Comparison of ENCODE assay signal across 1 cellular context in genomic region chr2:172102159-172102857, GRCh38.
TF ChIP-seq lines count a peak whose summit lies in the region.

No MANE protein-coding gene starts in this region.

TF ChIP-seq in HepG2, 621 proteins besides CTCF, POLR2A, EP300 and RAD21 (continued from another document):
- TF ChIP-seq, protein P1, sequence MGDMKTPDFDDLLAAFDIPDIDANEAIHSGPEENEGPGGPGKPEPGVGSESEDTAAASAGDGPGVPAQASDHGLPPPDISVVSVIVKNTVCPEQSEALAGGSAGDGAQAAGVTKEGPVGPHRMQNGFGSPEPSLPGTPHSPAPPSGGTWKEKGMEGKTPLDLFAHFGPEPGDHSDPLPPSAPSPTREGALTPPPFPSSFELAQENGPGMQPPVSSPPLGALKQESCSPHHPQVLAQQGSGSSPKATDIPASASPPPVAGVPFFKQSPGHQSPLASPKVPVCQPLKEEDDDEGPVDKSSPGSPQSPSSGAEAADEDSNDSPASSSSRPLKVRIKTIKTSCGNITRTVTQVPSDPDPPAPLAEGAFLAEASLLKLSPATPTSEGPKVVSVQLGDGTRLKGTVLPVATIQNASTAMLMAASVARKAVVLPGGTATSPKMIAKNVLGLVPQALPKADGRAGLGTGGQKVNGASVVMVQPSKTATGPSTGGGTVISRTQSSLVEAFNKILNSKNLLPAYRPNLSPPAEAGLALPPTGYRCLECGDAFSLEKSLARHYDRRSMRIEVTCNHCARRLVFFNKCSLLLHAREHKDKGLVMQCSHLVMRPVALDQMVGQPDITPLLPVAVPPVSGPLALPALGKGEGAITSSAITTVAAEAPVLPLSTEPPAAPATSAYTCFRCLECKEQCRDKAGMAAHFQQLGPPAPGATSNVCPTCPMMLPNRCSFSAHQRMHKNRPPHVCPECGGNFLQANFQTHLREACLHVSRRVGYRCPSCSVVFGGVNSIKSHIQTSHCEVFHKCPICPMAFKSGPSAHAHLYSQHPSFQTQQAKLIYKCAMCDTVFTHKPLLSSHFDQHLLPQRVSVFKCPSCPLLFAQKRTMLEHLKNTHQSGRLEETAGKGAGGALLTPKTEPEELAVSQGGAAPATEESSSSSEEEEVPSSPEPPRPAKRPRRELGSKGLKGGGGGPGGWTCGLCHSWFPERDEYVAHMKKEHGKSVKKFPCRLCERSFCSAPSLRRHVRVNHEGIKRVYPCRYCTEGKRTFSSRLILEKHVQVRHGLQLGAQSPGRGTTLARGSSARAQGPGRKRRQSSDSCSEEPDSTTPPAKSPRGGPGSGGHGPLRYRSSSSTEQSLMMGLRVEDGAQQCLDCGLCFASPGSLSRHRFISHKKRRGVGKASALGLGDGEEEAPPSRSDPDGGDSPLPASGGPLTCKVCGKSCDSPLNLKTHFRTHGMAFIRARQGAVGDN (CRISPR knock-in tag; IDR thresholded peaks at IDR 0.05), result peak; percentile 51
- TF ChIP-seq ZBTB7B (CRISPR knock-in tag; IDR thresholded peaks at IDR 0.05) (peak; percentile 16; the same call in 1 of the 2 replicates), MTA1 (CRISPR knock-in tag; IDR thresholded peaks at IDR 0.05; ENCODE audit: borderline replicate concordance) (0 out of 2 replicates have a peak, but pooled peaks have one; percentile 15), AGO1 (IDR thresholded peaks at IDR 0.05; ENCODE audit: low read depth, low read length, poor library complexity, severe bottlenecking) (peak; percentile 22), TBX2 (CRISPR knock-in tag; IDR thresholded peaks at IDR 0.05; ENCODE audit: borderline replicate concordance) (0 out of 2 replicates have a peak, but pooled peaks have one; percentile 28), ZNF550 (CRISPR knock-in tag; IDR thresholded peaks at IDR 0.05; ENCODE audit: borderline replicate concordance) (0 out of 2 replicates have a peak, but pooled peaks have one; percentile 19), ZNF598 (CRISPR knock-in tag; IDR thresholded peaks at IDR 0.05; ENCODE audit: borderline replicate concordance) (peak; percentile 66; the same call in 1 of the 2 replicates), ZNF343 (CRISPR knock-in tag; IDR thresholded peaks at IDR 0.05) (0 out of 2 replicates have a peak, but pooled peaks have one; percentile 50), ZNF230 (CRISPR knock-in tag; IDR thresholded peaks at IDR 0.05) (0 out of 2 replicates have a peak, but pooled peaks have one; percentile 2), ZNF276 (CRISPR knock-in tag; IDR thresholded peaks at IDR 0.05; ENCODE audit: low read depth) (no peak), NR2F1 (CRISPR knock-in tag; IDR thresholded peaks at IDR 0.05) (no peak), ATF7 (IDR thresholded peaks at IDR 0.05) (no peak), ATF7 (CRISPR knock-in tag; IDR thresholded peaks at IDR 0.05) (no peak), CSRNP1 (CRISPR knock-in tag; IDR thresholded peaks at IDR 0.05) (peak; percentile 48; the same call in 1 of the 2 replicates), ZMAT3 (CRISPR knock-in tag; conservative IDR thresholded peaks at IDR 0.05) (peak; percentile 19; the same call in 1 of the 2 replicates), MYC (CRISPR knock-in tag; IDR thresholded peaks at IDR 0.05; ENCODE audit: borderline replicate concordance) (0 out of 2 replicates have a peak, but pooled peaks have one; percentile 8), ZNF768 (CRISPR knock-in tag; IDR thresholded peaks at IDR 0.05) (0 out of 2 replicates have a peak, but pooled peaks have one; percentile 9), ARID4A (CRISPR knock-in tag; IDR thresholded peaks at IDR 0.05; ENCODE audit: borderline replicate concordance) (peak; percentile 37; the same call in 1 of the 2 replicates), ZNF556 (CRISPR knock-in tag; IDR thresholded peaks at IDR 0.05; ENCODE audit: borderline replicate concordance) (0 out of 2 replicates have a peak, but pooled peaks have one; percentile 15), ZNF777 (CRISPR knock-in tag; IDR thresholded peaks at IDR 0.05) (peak; percentile 87), ZNF235 (CRISPR knock-in tag; IDR thresholded peaks at IDR 0.05; ENCODE audit: borderline replicate concordance) (peak; percentile 63; the same call in 1 of the 2 replicates), ZNF441 (CRISPR knock-in tag; IDR thresholded peaks at IDR 0.05; ENCODE audit: borderline replicate concordance) (peak; percentile 46; the same call in 1 of the 2 replicates), CCDC6 (CRISPR knock-in tag; IDR thresholded peaks at IDR 0.05) (0 out of 2 replicates have a peak, but pooled peaks have one; percentile 6), SRY (CRISPR knock-in tag; IDR thresholded peaks at IDR 0.05) (peak; percentile 67), YEATS4 (CRISPR knock-in tag; IDR thresholded peaks at IDR 0.05; ENCODE audit: borderline replicate concordance) (0 out of 2 replicates have a peak, but pooled peaks have one; percentile 20)
- TF ChIP-seq, protein P2, sequence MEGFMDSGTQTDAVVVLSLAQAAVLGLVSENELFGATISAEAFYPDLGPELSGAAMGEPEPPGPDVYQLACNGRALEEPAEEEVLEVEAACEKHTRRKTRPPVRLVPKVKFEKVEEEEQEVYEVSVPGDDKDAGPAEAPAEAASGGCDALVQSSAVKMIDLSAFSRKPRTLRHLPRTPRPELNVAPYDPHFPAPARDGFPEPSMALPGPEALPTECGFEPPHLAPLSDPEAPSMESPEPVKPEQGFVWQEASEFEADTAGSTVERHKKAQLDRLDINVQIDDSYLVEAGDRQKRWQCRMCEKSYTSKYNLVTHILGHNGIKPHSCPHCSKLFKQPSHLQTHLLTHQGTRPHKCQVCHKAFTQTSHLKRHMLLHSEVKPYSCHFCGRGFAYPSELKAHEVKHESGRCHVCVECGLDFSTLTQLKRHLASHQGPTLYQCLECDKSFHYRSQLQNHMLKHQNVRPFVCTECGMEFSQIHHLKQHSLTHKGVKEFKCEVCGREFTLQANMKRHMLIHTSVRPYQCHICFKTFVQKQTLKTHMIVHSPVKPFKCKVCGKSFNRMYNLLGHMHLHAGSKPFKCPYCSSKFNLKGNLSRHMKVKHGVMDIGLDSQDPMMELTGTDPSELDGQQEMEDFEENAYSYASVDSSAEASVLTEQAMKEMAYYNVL (CRISPR knock-in tag; IDR thresholded peaks at IDR 0.05; ENCODE audit: borderline replicate concordance), result peak; percentile 2; the same call in 1 of the 2 replicates
- TF ChIP-seq, protein P3, sequence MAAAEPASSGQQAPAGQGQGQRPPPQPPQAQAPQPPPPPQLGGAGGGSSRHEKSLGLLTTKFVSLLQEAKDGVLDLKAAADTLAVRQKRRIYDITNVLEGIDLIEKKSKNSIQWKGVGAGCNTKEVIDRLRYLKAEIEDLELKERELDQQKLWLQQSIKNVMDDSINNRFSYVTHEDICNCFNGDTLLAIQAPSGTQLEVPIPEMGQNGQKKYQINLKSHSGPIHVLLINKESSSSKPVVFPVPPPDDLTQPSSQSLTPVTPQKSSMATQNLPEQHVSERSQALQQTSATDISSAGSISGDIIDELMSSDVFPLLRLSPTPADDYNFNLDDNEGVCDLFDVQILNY (CRISPR knock-in tag; conservative IDR thresholded peaks at IDR 0.05), result 0 out of 2 replicates have a peak, but pooled peaks have one; percentile 23
- TF ChIP-seq, protein P4, sequence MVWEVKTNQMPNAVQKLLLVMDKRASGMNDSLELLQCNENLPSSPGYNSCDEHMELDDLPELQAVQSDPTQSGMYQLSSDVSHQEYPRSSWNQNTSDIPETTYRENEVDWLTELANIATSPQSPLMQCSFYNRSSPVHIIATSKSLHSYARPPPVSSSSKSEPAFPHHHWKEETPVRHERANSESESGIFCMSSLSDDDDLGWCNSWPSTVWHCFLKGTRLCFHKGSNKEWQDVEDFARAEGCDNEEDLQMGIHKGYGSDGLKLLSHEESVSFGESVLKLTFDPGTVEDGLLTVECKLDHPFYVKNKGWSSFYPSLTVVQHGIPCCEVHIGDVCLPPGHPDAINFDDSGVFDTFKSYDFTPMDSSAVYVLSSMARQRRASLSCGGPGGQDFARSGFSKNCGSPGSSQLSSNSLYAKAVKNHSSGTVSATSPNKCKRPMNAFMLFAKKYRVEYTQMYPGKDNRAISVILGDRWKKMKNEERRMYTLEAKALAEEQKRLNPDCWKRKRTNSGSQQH (CRISPR knock-in tag; IDR thresholded peaks at IDR 0.05; ENCODE audit: low read depth), result 0 out of 2 replicates have a peak, but pooled peaks have one; percentile 33
- TF ChIP-seq, protein P5, sequence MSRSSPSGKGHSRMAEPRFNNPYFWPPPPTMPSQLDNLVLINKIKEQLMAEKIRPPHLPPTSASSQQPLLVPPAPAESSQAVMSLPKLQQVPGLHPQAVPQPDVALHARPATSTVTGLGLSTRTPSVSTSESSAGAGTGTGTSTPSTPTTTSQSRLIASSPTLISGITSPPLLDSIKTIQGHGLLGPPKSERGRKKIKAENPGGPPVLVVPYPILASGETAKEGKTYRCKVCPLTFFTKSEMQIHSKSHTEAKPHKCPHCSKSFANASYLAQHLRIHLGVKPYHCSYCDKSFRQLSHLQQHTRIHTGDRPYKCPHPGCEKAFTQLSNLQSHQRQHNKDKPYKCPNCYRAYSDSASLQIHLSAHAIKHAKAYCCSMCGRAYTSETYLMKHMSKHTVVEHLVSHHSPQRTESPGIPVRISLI (CRISPR knock-in tag; IDR thresholded peaks at IDR 0.05; ENCODE audit: borderline replicate concordance), result 0 out of 2 replicates have a peak, but pooled peaks have one; percentile 11
- TF ChIP-seq, protein P6, sequence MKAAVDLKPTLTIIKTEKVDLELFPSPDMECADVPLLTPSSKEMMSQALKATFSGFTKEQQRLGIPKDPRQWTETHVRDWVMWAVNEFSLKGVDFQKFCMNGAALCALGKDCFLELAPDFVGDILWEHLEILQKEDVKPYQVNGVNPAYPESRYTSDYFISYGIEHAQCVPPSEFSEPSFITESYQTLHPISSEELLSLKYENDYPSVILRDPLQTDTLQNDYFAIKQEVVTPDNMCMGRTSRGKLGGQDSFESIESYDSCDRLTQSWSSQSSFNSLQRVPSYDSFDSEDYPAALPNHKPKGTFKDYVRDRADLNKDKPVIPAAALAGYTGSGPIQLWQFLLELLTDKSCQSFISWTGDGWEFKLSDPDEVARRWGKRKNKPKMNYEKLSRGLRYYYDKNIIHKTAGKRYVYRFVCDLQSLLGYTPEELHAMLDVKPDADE (CRISPR knock-in tag; IDR thresholded peaks at IDR 0.05), result 0 out of 2 replicates have a peak, but pooled peaks have one; percentile 1
- TF ChIP-seq, protein P7, sequence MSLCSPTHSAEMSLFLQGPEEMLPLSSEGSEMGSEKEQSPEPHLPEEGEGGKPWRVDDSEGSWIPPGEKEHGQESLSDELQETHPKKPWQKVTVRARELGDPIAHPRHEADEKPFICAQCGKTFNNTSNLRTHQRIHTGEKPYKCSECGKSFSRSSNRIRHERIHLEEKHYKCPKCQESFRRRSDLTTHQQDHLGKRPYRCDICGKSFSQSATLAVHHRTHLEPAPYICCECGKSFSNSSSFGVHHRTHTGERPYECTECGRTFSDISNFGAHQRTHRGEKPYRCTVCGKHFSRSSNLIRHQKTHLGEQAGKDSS (CRISPR knock-in tag; IDR thresholded peaks at IDR 0.05; ENCODE audit: borderline replicate concordance, low read depth), result no peak
TF ChIP-seq in HepG2: peak in this region for 70.
